Comparison of ENCODE assay signal across 14 cellular contexts in genomic region chr2:144629937-144630336, GRCh38.
"Had no signal": no experiment of that assay in that cellular context is flagged by ENCODE, and none has a peak within 500 bp of the region (broad histone marks: within the 10 kb centered on the region; RNA-seq: fewer than 3 reads in every experiment).

No MANE protein-coding gene starts in this region.

- H3K4me3 ChIP-seq: neural progenitor cell, sigmoid colon, vagina had no signal

- H3K9ac ChIP-seq: neural progenitor cell had no signal

- H2AFZ ChIP-seq: neural progenitor cell had no signal

- H3K4me1 ChIP-seq: neural progenitor cell, sigmoid colon, vagina had no signal

- H3K4me2 ChIP-seq: neural progenitor cell had no signal

- H3K27ac Mint-ChIP-seq: activated CD4-positive, alpha-beta memory T cell treated with anti-CD3 and anti-CD28 coated beads, Interleukin-2, amount 10 ng/mL, durations not matched to agents 7 days and 5 days; activated naive CD4-positive, alpha-beta T cell treated with anti-CD3 and anti-CD28 coated beads, Interleukin-2, amount 10 ng/mL, durations not matched to agents 7 days and 5 days; activated T-cell treated with anti-CD3 and anti-CD28 coated beads, Interleukin-2, amount 50 U/mL, for 24 hours; naive B cell; neural progenitor cell; stimulated activated memory B cell treated with anti-CD40 and anti-IgM and Interleukin-4, amounts not matched to agents 10 μg/mL and 1 μg/mL and 100 μg/mL, for 72 hours; T-helper 17 cell had no signal

- H3K36me3 Mint-ChIP-seq: activated naive CD4-positive, alpha-beta T cell treated with anti-CD3 and anti-CD28 coated beads, Interleukin-2, amount 10 ng/mL, durations not matched to agents 7 days and 5 days; neural progenitor cell; stimulated activated memory B cell treated with anti-CD40 and anti-IgM and Interleukin-4, amounts not matched to agents 10 μg/mL and 1 μg/mL and 100 μg/mL, for 72 hours had no signal

- H3K9me3 Mint-ChIP-seq: activated CD4-positive, alpha-beta memory T cell treated with anti-CD3 and anti-CD28 coated beads, Interleukin-2, amount 10 ng/mL, durations not matched to agents 7 days and 5 days; activated T-cell treated with anti-CD3 and anti-CD28 coated beads, Interleukin-2, amount 50 U/mL, for 24 hours had no signal

- DNase-seq: activated CD4-positive, alpha-beta memory T cell treated with anti-CD3 and anti-CD28 coated beads, Interleukin-2, amount 10 ng/mL, durations not matched to agents 7 days and 5 days; activated CD4-positive, alpha-beta T cell treated with anti-CD3 and anti-CD28 coated beads for 4 hours; activated naive CD4-positive, alpha-beta T cell treated with anti-CD3 and anti-CD28 coated beads, Interleukin-2, amount 10 ng/mL, durations not matched to agents 7 days and 5 days; activated T-cell treated with anti-CD3 and anti-CD28 coated beads, Interleukin-2, amount 50 U/mL, for 24 hours; erythroblast; foreskin melanocyte; head of caudate nucleus; naive B cell; sigmoid colon; stimulated activated CD4-positive, alpha-beta T cell treated with anti-CD3 and anti-CD28 coated beads, Interleukin-2, amount 100 ng/mL, for 48 hours; T-helper 17 cell had no signal

- H3K4me1 Mint-ChIP-seq: activated CD4-positive, alpha-beta memory T cell treated with anti-CD3 and anti-CD28 coated beads, Interleukin-2, amount 10 ng/mL, durations not matched to agents 7 days and 5 days; activated naive CD4-positive, alpha-beta T cell treated with anti-CD3 and anti-CD28 coated beads, Interleukin-2, amount 10 ng/mL, durations not matched to agents 7 days and 5 days; neural progenitor cell; T-helper 17 cell had no signal

- H3K27me3 ChIP-seq: neural progenitor cell, sigmoid colon, vagina had no signal

- H3K4me3 Mint-ChIP-seq: activated CD4-positive, alpha-beta memory T cell treated with anti-CD3 and anti-CD28 coated beads, Interleukin-2, amount 10 ng/mL, durations not matched to agents 7 days and 5 days; activated naive CD4-positive, alpha-beta T cell treated with anti-CD3 and anti-CD28 coated beads, Interleukin-2, amount 10 ng/mL, durations not matched to agents 7 days and 5 days; activated T-cell treated with anti-CD3 and anti-CD28 coated beads, Interleukin-2, amount 50 U/mL, for 24 hours; naive B cell; neural progenitor cell; stimulated activated memory B cell treated with anti-CD40 and anti-IgM and Interleukin-4, amounts not matched to agents 10 μg/mL and 1 μg/mL and 100 μg/mL, for 72 hours had no signal

- ATAC-seq: T-helper 17 cell had no signal

- H3K27ac ChIP-seq: neural progenitor cell, sigmoid colon, vagina had no signal

- H3K27me3 Mint-ChIP-seq: stimulated activated memory B cell treated with anti-CD40 and anti-IgM and Interleukin-4, amounts not matched to agents 10 μg/mL and 1 μg/mL and 100 μg/mL, for 72 hours had no signal
